Comparison of ENCODE assay signal across 8 cellular contexts in genomic region chr10:111077715-111078504, GRCh38. TPM values are rescaled to one million over a fixed set of nuclear protein-coding genes. Genes with fewer than 3 reads are reported as not detected.
DNase-seq lines count a peak whose midpoint lies in the region; ATAC-seq, FAIRE-seq and TF ChIP-seq lines count a peak whose summit lies in the region.

No MANE protein-coding gene starts in this region.

- H3K56ac ChIP-seq in H9 (ENCODE audit: insufficient read length, low read depth, low read length), result no peak overlapping the region

- H3K4me2 ChIP-seq in A549, result peak overlapping the region; percentile 99; the same call in 2 of the 3 replicates
- peak overlapping the region; percentile 60 for H3K4me2 ChIP-seq in H9 (ENCODE audit: insufficient read depth, insufficient read length, low read length)

- H3K18ac ChIP-seq in H9 (ENCODE audit: insufficient read length, low read depth, low read length), result no peak overlapping the region

- POLR2A ChIA-PET in A549 (lab: Yijun Ruan, JAX), result interaction anchor here (1.5 kb wide), 1 partner anchor 159 kb away, joined by 4 read pairs; the partner anchor contains the start of genes BBIP1 and SHOC2

- H3K4me3 ChIP-seq in A549 (no peak overlapping the region; the same call in 2 of the 3 replicates), testis (peak overlapping the region; percentile 56 to 65)

- no peak for TF ChIP-seq EP300 in A549 (IDR thresholded peaks at IDR 0.05)

- H3K27me3 ChIP-seq in H9 (ENCODE audit: insufficient read depth, low read length) (peaks cover 28% of the 10 kb centered on the region; the same call in 1 of the 2 replicates), testis (no peaks in the 10 kb centered on the region)

- no peak overlapping the region for H2BK120ac ChIP-seq in H9 (ENCODE audit: low read depth, low read length, poor library complexity, severe bottlenecking)

- peaks cover 15 to 18% of the 10 kb centered on the region in 2 experiments for H3K4me1 Mint-ChIP-seq in H9

- H4K20me1 ChIP-seq in H9 (ENCODE audit: control insufficient read depth, insufficient read depth, insufficient read length), result no peaks in the 10 kb centered on the region

- TF ChIP-seq CTCF in A549 (IDR thresholded peaks at IDR 0.05) (no peak), H9 (conservative IDR thresholded peaks at IDR 0.05) (no peak), testis (IDR thresholded peaks at IDR 0.05) (no peak)

- no peak overlapping the region for H4K8ac ChIP-seq in H9 (replicated peaks; ENCODE audit: insufficient read length, low read depth, low read length)

- H3K9me3 ChIP-seq in A549, result no peaks in the 10 kb centered on the region
- H3K9me3 ChIP-seq in H9 (ENCODE audit: control insufficient read depth, low read depth, low read length), result no peaks in the 10 kb centered on the region
- no peaks in the 10 kb centered on the region for H3K9me3 ChIP-seq in testis

- no peak overlapping the region for H2BK5ac ChIP-seq in H9 (ENCODE audit: insufficient read length, low read length)

- no peak overlapping the region for H2BK20ac ChIP-seq in H9 (ENCODE audit: low read depth, low read length, poor library complexity, severe bottlenecking)

- no peak for FAIRE-seq in A549 (lab: Jason Lieb, UNC)

- peaks cover 0 to 8% (median 2%) of the 10 kb centered on the region in 3 experiments; a peak in 2 of 7 replicates for H3K36me3 Mint-ChIP-seq in H9 (ENCODE audit: insufficient read depth in 1 of 3, low read depth in 3 of 3)

- no peak overlapping the region for H3K9ac ChIP-seq in H9 (ENCODE audit: extremely low read depth, insufficient read length, low read length)

- no peak overlapping the region for H2BK15ac ChIP-seq in H9 (ENCODE audit: low read depth, low read length)

- H3K27ac ChIP-seq in A549 (no peak overlapping the region), H9 (ENCODE audit: insufficient read length, low read depth, low read length) (no peak overlapping the region), testis (peak overlapping the region in 1 of 2 donors; percentile 72)

- H3K4me1 ChIP-seq in A549, result 0 out of 3 replicates have a peak, but pooled peaks cover 4% of the 10 kb centered on the region
- H3K4me1 ChIP-seq in H9 (ENCODE audit: insufficient read depth, low read length), result peaks cover 4% of the 10 kb centered on the region; the same call in 1 of the 2 replicates
- peaks cover 5% of the 10 kb centered on the region for H3K4me1 ChIP-seq in testis

- no peak overlapping the region for H3K4ac ChIP-seq in H9 (ENCODE audit: low read depth, low read length)

- no peak overlapping the region for H2BK12ac ChIP-seq in H9 (ENCODE audit: insufficient read length, low read depth, low read length)

- TF ChIP-seq POLR2A in A549 (IDR thresholded peaks at IDR 0.05; ENCODE audit: low read length) (no peak), testis (IDR thresholded peaks at IDR 0.05) (no peak)

- no peaks in the 10 kb centered on the region for H3K36me3 ChIP-seq in testis (ENCODE audit: low read depth, missing control alignments)

- TF ChIP-seq RAD21 in A549 (conservative IDR thresholded peaks at IDR 0.05 in 1 of 2, IDR thresholded peaks at IDR 0.05 in 1 of 2), result no peak

- H4K91ac ChIP-seq in H9 (ENCODE audit: insufficient read length, low read depth, low read length), result no peak overlapping the region

- no peak overlapping the region for H3T11ph ChIP-seq in H9 (ENCODE audit: low read length)

- CTCF ChIA-PET in A549 (lab: Yijun Ruan, JAX), result interaction anchor here (1.6 to 3.3 kb wide), 4 partner anchors 9 to 1060 kb away, joined by 5 to 23 read pairs (median 14); no protein-coding TSS in a partner anchor

- no peaks in the 10 kb centered on the region for H3K79me1 ChIP-seq in H9 (ENCODE audit: insufficient read depth, low read depth, low read length, poor library complexity, severe bottlenecking)

- H3K4me3 Mint-ChIP-seq in H9, result peak overlapping the region; percentile 68 to 82

- no peak for ATAC-seq in A549
- no peak for ATAC-seq in GM19324 (IDR thresholded peaks at IDR 0.05; ENCODE audit: low FRiP score, unreplicated experiment)
- no peak for ATAC-seq in HG02852 (IDR thresholded peaks at IDR 0.05; ENCODE audit: unreplicated experiment)

- H3K23ac ChIP-seq in H9 (ENCODE audit: insufficient read length, low read depth, low read length), result no peak overlapping the region

- H2AFZ ChIP-seq in H9 (ENCODE audit: low read length), result no peak overlapping the region

- H3K27ac Mint-ChIP-seq in H9, result no peak overlapping the region

- peaks cover 0 to 4% of the 10 kb centered on the region in 2 experiments; a peak in 3 of 5 replicates for H3K9me3 Mint-ChIP-seq in H9

- H3K79me2 ChIP-seq in H9 (ENCODE audit: insufficient read depth, low read length), result no peaks in the 10 kb centered on the region

- intact Hi-C loops in testis (cut with DNase I; ENCODE audit: low total_unique reads), result no loop called here

- H3K14ac ChIP-seq in H9 (ENCODE audit: insufficient read depth, low read length), result no peak overlapping the region

- H3K23me2 ChIP-seq in H9 (ENCODE audit: insufficient read length, low read depth, low read length, poor library complexity, severe bottlenecking), result peaks cover 4% of the 10 kb centered on the region

- no peak overlapping the region for H4K5ac ChIP-seq in H9 (ENCODE audit: insufficient read length, low read depth, low read length)

- 87% methylated on average over 49 of the region's 82 CpGs for WGBS in A549 (ENCODE audit: missing lambda C conversion rate)
- WGBS in H9 (ENCODE audit: extremely low coverage, insufficient read length, low lambda C conversion rate), result no CpG with 5 or more reads among the region's 82 CpGs
- WGBS in testis, 2 donors, result 0 to 11% methylated on average over 8 to 27 of the region's 82 CpGs

- H3K27me3 Mint-ChIP-seq in H9 (ENCODE audit: low read depth), result peaks cover 82% of the 10 kb centered on the region

- DNase-seq in A549 (ENCODE audit: low read depth in 1 of 2, low spot score in 1 of 2), result no peak
- peak; percentile 46 for DNase-seq in H9
- DNase-seq in astrocyte of the hippocampus (ENCODE audit: low read depth, low spot score), result peak; percentile 27
- peak; percentile 11 for DNase-seq in kidney tubule cell (ENCODE audit: low spot score)
- DNase-seq in testis, result peak; percentile 23
- DNase-seq in NOMO-1 treated with dmso at 0.1 percent for 144 hours (lab: John Stamatoyannopoulos, UW; ENCODE audit: unreplicated experiment), result no peak

- H2AK5ac ChIP-seq in H9 (ENCODE audit: insufficient read length, low read length), result no peak overlapping the region

TF ChIP-seq in A549, 52 proteins besides CTCF, POLR2A, EP300 and RAD21:
- TF ChIP-seq ZC3H11A (IDR thresholded peaks at IDR 0.05), result no peak
- TF ChIP-seq ZSCAN20 (CRISPR knock-in tag; IDR thresholded peaks at IDR 0.05), result no peak
- TF ChIP-seq HOXB5 (CRISPR knock-in tag; IDR thresholded peaks at IDR 0.05), result no peak
- no peak for TF ChIP-seq HOXA7 (CRISPR knock-in tag; IDR thresholded peaks at IDR 0.05)
- TF ChIP-seq FOSL2 (IDR thresholded peaks at IDR 0.05), result no peak
- no peak for TF ChIP-seq FOSL2 (CRISPR knock-in tag; IDR thresholded peaks at IDR 0.05)
- no peak for TF ChIP-seq ZFP36 (IDR thresholded peaks at IDR 0.05; ENCODE audit: borderline replicate concordance, partially characterized antibody)
- no peak for TF ChIP-seq RFX5 (IDR thresholded peaks at IDR 0.05)

RNA-seq across cellular contexts. Expression of gene ADRA2A, which starts 1.1 kb away (rescaled TPM):
- polyA plus RNA-seq in A549 (2011; rRNA removed) (not detected in 2 replicates), A549 (2017; fragmentation: RNase III; extraction: RNeasy Plus Mini Kit Qiagen cat#74134 plus additional on column Dnase treatment) (not detected in 3 replicates), testis (ENCODE audit: insufficient read depth, low read depth, low replicate concordance) (6.5 TPM)
- polyA plus RNA-seq in A549 (2012; cell fraction: cytosol; rRNA removed), result 0.01 TPM in 2 replicates
- 0.04 and 0.05 TPM in 2 replicates for polyA plus RNA-seq in A549 (2012; cell fraction: nucleus; rRNA removed)
- polyA minus RNA-seq in A549 (2011; rRNA and poly(A)+ RNA removed), result not detected in 2 replicates
- total RNA-seq in H9 (2021) (1.4 and 1.5 TPM in 2 replicates), testis (1 to 10 TPM; 5.7 to 6.9 TPM)

Comparison
In these comparisons a context has a peak if more than half of its experiments do, and no peak if none do; other contexts are left out.
1. DNase-seq: peak in H9 (single experiment), astrocyte of the hippocampus (single experiment), kidney tubule cell (single experiment) and testis (single experiment); none in A549 (0 of 2) and NOMO-1 treated with dmso at 0.1 percent for 144 hours (single experiment).